In the genomic region with DNA sequence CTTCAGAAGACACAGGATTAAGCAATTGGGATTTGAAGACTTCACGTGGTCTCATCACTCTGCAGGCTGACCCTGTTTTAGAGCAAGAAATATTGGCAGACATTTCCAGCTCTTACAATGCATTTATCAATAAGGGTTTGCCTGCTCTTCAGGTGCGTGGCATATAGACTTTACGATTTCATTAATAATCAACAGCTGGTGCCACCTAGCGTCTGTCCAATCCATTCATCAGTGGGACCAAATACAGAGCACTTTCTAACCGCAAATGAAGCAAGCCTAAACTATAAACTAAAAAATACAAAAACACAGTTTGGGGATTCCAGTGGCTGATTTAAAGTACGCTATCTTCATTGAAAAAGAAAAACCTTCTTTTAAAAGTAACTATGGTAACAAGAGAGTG, we compare ENCODE assay signal across 10 cellular contexts.
A peak's percentile ranks its signal among the peaks of the same experiment; 100 is the strongest.
DNase-seq lines count a peak whose midpoint lies in the region; ATAC-seq and TF ChIP-seq lines count a peak whose summit lies in the region.
"Had no signal": no experiment of that assay in that cellular context is flagged by ENCODE, and none has a peak within 500 bp of the region (broad histone marks: within the 10 kb centered on the region; RNA-seq: fewer than 3 reads in every experiment).

No MANE protein-coding gene starts in this region.

- no peak for ATAC-seq in thoracic aorta (ENCODE audit: insufficient number of reproducible peaks, low FRiP score, low read depth)
- no peak for ATAC-seq in omental fat pad (ENCODE audit: low FRiP score)
- ATAC-seq: K562 had no signal

- H2BK5ac ChIP-seq in neuronal stem cell (ENCODE audit: low read length): no peak overlapping the region

- no peaks in the 10 kb centered on the region for H3K79me2 ChIP-seq in OCI-LY3 (ENCODE audit: low read length)

- no peak overlapping the region for H2BK12ac ChIP-seq in neuronal stem cell (ENCODE audit: low read length)

- H2BK15ac ChIP-seq in neuronal stem cell (ENCODE audit: low read length): no peak overlapping the region

- H3K4me2 ChIP-seq in OCI-LY3 (ENCODE audit: low read length) (peak overlapping the region; percentile 76), neuronal stem cell (ENCODE audit: insufficient read depth, low read length, poor library complexity, severe bottlenecking) (no peak overlapping the region)
- H3K4me2 ChIP-seq: BLaER1 treated with 17β-estradiol and CSF1 and Interleukin-3, amounts not matched to agents 10 nM and 100 nM had no signal

- H3K9me3 ChIP-seq in OCI-LY3 (ENCODE audit: insufficient read depth, low read length) (no peaks in the 10 kb centered on the region), thoracic aorta (no peaks in the 10 kb centered on the region), neuronal stem cell (replicated peaks in 1 of 2; ENCODE audit: control insufficient read depth in 2 of 2, insufficient read depth in 1 of 2, low read depth in 1 of 2, low read length in 2 of 2) (no peaks in the 10 kb centered on the region)
- H3K9me3 ChIP-seq: BLaER1 treated with 17β-estradiol and CSF1 and Interleukin-3, amounts not matched to agents 10 nM and 100 nM had no signal

- H3K36me3 ChIP-seq in OCI-LY3 (replicated peaks; ENCODE audit: low read depth, low read length) (no peaks in the 10 kb centered on the region), thoracic aorta (no peaks in the 10 kb centered on the region), neuronal stem cell (replicated peaks in 1 of 2; ENCODE audit: control insufficient read depth in 2 of 2, insufficient read depth in 2 of 2, low read length in 2 of 2) (no peaks in the 10 kb centered on the region)
- H3K36me3 ChIP-seq: BLaER1 treated with 17β-estradiol and CSF1 and Interleukin-3, amounts not matched to agents 10 nM and 100 nM had no signal

- H2AK5ac ChIP-seq in neuronal stem cell (ENCODE audit: low read depth, low read length): no peak overlapping the region

- H3K4me3 ChIP-seq in OCI-LY3 (ENCODE audit: low read length) (peak overlapping the region; percentile 51), thoracic aorta (peak overlapping the region; percentile 64), neuronal stem cell (ENCODE audit: low read length in 2 of 2) (no peak overlapping the region)
- H3K4me3 ChIP-seq: BLaER1 treated with 17β-estradiol and CSF1 and Interleukin-3, amounts not matched to agents 10 nM and 100 nM; K562 had no signal

- H3K27ac ChIP-seq in OCI-LY3 (ENCODE audit: low read length) (no peak overlapping the region), thoracic aorta (no peak overlapping the region), neuronal stem cell (replicated peaks; ENCODE audit: low read length) (no peak overlapping the region)
- H3K27ac ChIP-seq: BLaER1 treated with 17β-estradiol and CSF1 and Interleukin-3, amounts not matched to agents 10 nM and 100 nM had no signal

- H3K9ac ChIP-seq in OCI-LY3 (ENCODE audit: low read length) (peak overlapping the region; percentile 44; the same call in 1 of the 2 replicates), neuronal stem cell (ENCODE audit: low read depth, low read length, poor library complexity) (no peak overlapping the region)
- H3K9ac ChIP-seq: BLaER1 treated with 17β-estradiol and CSF1 and Interleukin-3, amounts not matched to agents 10 nM and 100 nM had no signal

- H3K18ac ChIP-seq in neuronal stem cell (ENCODE audit: low read length): no peak overlapping the region

- no peak overlapping the region for H3K23ac ChIP-seq in neuronal stem cell (ENCODE audit: low read depth, low read length, poor library complexity)

- WGBS in neuronal stem cell (ENCODE audit: extremely low coverage in 2 of 2, insufficient read length in 2 of 2, insufficient replicate concordance in 1 of 2), 2 donors: no CpG with 5 or more reads among the region's 6 CpGs

- no peaks in the 10 kb centered on the region for H3K79me1 ChIP-seq in neuronal stem cell (ENCODE audit: low read depth, low read length)

- H3K4me1 ChIP-seq in OCI-LY3 (ENCODE audit: low read length) (peaks cover 31% of the 10 kb centered on the region), thoracic aorta (ENCODE audit: control insufficient read depth in 1 of 2, low read depth in 2 of 2) (peaks cover 0 to 6% of the 10 kb centered on the region in 2 donors), neuronal stem cell (ENCODE audit: control insufficient read depth in 2 of 2, insufficient read depth in 1 of 2, low read depth in 1 of 2, low read length in 2 of 2) (no peaks in the 10 kb centered on the region)
- H3K4me1 ChIP-seq: BLaER1 treated with 17β-estradiol and CSF1 and Interleukin-3, amounts not matched to agents 10 nM and 100 nM had no signal

- TF ChIP-seq CTCF in OCI-LY3 (IDR thresholded peaks at IDR 0.05; ENCODE audit: low read depth, low read length) (peak; percentile 78), thoracic aorta (IDR thresholded peaks at IDR 0.05) (peak; percentile 29), omental fat pad (IDR thresholded peaks at IDR 0.05) (no peak)

- H2BK120ac ChIP-seq in neuronal stem cell (ENCODE audit: low read depth, low read length): no peak overlapping the region

- no peak overlapping the region for H3K4ac ChIP-seq in neuronal stem cell (ENCODE audit: low read length)

- H4K8ac ChIP-seq in neuronal stem cell (ENCODE audit: low read depth, low read length): no peak overlapping the region

- no peak overlapping the region for H3K14ac ChIP-seq in neuronal stem cell (ENCODE audit: low read length)

- H4K91ac ChIP-seq in neuronal stem cell (ENCODE audit: low read depth, low read length, poor library complexity): no peak overlapping the region

- H2AFZ ChIP-seq in OCI-LY3 (ENCODE audit: low read depth, low read length) (peak overlapping the region; percentile 92), neuronal stem cell (ENCODE audit: low read length) (no peak overlapping the region)

- H3K27me3 ChIP-seq in OCI-LY3 (ENCODE audit: low read depth, low read length) (no peaks in the 10 kb centered on the region), thoracic aorta (replicated peaks; ENCODE audit: insufficient read depth) (no peaks in the 10 kb centered on the region), neuronal stem cell (ENCODE audit: control insufficient read depth in 3 of 3, insufficient read depth in 3 of 3, low read depth in 1 of 3, low read length in 3 of 3) (peaks cover 0 to 7% (median 0%) of the 10 kb centered on the region in 3 experiments)

- DNase-seq in NCI-H510A treated with DMSO at 0.1 percent for 48 hours (lab: John Stamatoyannopoulos, UW) (peak; percentile 32), NCI-H510A (lab: John Stamatoyannopoulos, UW) (no peak), foreskin melanocyte (peak; percentile 24), thoracic aorta (ENCODE audit: low spot score) (no peak), neuronal stem cell (ENCODE audit: low spot score) (no peak), omental fat pad (ENCODE audit: low spot score) (no peak), NCI-H2107 (lab: John Stamatoyannopoulos, UW) (no peak)

- no peaks in the 10 kb centered on the region for H4K20me1 ChIP-seq in OCI-LY3 (ENCODE audit: insufficient read depth, low read length)

Comparison
In these comparisons a context has a peak if more than half of its experiments do, and no peak if none do; other contexts are left out.
1. DNase-seq: peak in NCI-H510A treated with DMSO at 0.1 percent for 48 hours (single experiment) and foreskin melanocyte (single experiment); none in NCI-H510A (single experiment), thoracic aorta (single experiment), neuronal stem cell (single experiment), omental fat pad (single experiment) and NCI-H2107 (single experiment).
2. H3K4me3 ChIP-seq: peak in OCI-LY3 (single experiment) and thoracic aorta (single experiment); none in neuronal stem cell (0 of 2).
3. CTCF ChIP-seq: peak in OCI-LY3 (single experiment) and thoracic aorta (single experiment); none in omental fat pad (0 of 3).